ENCODE assay signal across 8 cellular contexts in genomic region chr2:73233154-73233931, GRCh38. TPM values are rescaled to one million over a fixed set of nuclear protein-coding genes. Genes with fewer than 3 reads are reported as not detected.
DNase-seq lines count a peak whose midpoint lies in the region; ATAC-seq and TF ChIP-seq lines count a peak whose summit lies in the region.

Gene PRADC1 (minus strand): TSS chr2:73233239. CDS start chr2:73233160, 79 bp downstream.

- H3K27me3 Mint-ChIP-seq in CD8-positive, alpha-beta T cell (ENCODE audit: low read depth), result no peaks in the 10 kb centered on the region

- POLR2A ChIA-PET in CD8-positive, alpha-beta T cell (lab: Charles Lee), result interaction anchor here (1.0 to 3.9 kb wide), 17 partner anchors 9 to 1420 kb away, joined by 3 to 25 read pairs (median 7); partner anchors contain the start of genes ALMS1, EGR4, FBXO41 and MOB1A

- H3K27me3 ChIP-seq in CD8-positive, alpha-beta T cell (ENCODE audit: insufficient read depth, low read length), result no peaks in the 10 kb centered on the region
- H3K27me3 ChIP-seq in lung (ENCODE audit: control insufficient read depth, insufficient read depth), result no peaks in the 10 kb centered on the region

- CTCF ChIA-PET in CD8-positive, alpha-beta T cell (lab: Charles Lee), result interaction anchor here (0.5 to 3.6 kb wide), 12 partner anchors 8 to 362 kb away, joined by 3 to 16 read pairs (median 4); no protein-coding TSS in a partner anchor

- ATAC-seq in CD8-positive, alpha-beta T cell, result peak; percentile 77
- ATAC-seq in GM19467 (IDR thresholded peaks at IDR 0.05; ENCODE audit: unreplicated experiment) (peak; percentile 88), lung (ENCODE audit: insufficient read depth, low FRiP score) (peak; percentile 94)

- H3K9me3 ChIP-seq in CD8-positive, alpha-beta T cell (ENCODE audit: low read length), result no peaks in the 10 kb centered on the region
- no peaks in the 10 kb centered on the region for H3K9me3 ChIP-seq in lung (ENCODE audit: control insufficient read depth in 2 of 2, insufficient read depth in 1 of 2, low read length in 1 of 2)

- DNase-seq in CD8-positive, alpha-beta T cell, result peak; percentile 85 to 95 (median 93)
- peak; percentile 93 for DNase-seq in HS-27A (ENCODE audit: low read depth)
- DNase-seq in NK-92 (lab: John Stamatoyannopoulos, UW; ENCODE audit: unreplicated experiment), result peak; percentile 76
- peak; percentile 93 for DNase-seq in activated CD8-positive, alpha-beta memory T cell treated with anti-CD3 and anti-CD28 coated beads for 24 hours
- DNase-seq in effector CD8-positive, alpha-beta T cell (lab: John Stamatoyannopoulos, UW), result peak; percentile 94
- DNase-seq in lung (ENCODE audit: low spot score), result peak; percentile 100
- DNase-seq in stimulated activated CD4-positive, alpha-beta T cell treated with anti-CD3 and anti-CD28 coated beads, TNF-alpha, amount 100 ng/mL, for 4 hours (ENCODE audit: low read depth in 3 of 3), result peak; percentile 75 to 89 (median 89)

- H3K4me3 ChIP-seq in CD8-positive, alpha-beta T cell (ENCODE audit: low read depth, low read length), result peak within 1 kb of the TSS; percentile 80
- H3K4me3 ChIP-seq in lung, result peak within 1 kb of the TSS; percentile 76

- no peaks in the 10 kb centered on the region for H3K36me3 ChIP-seq in CD8-positive, alpha-beta T cell (ENCODE audit: insufficient read depth, low read length)
- H3K36me3 ChIP-seq in lung (ENCODE audit: control insufficient read depth in 2 of 2, insufficient read depth in 2 of 2, low read length in 2 of 2), result peaks cover 0 to 8% of the 10 kb centered on the region in 2 donors

- H3K4me1 ChIP-seq in CD8-positive, alpha-beta T cell (ENCODE audit: insufficient read depth, low read length), result peaks cover 23% of the 10 kb centered on the region
- peaks cover 3 to 13% of the 10 kb centered on the region in 2 donors for H3K4me1 ChIP-seq in lung (ENCODE audit: control insufficient read depth in 2 of 2, insufficient read depth in 2 of 2, low read length in 2 of 2)

- H3K27ac ChIP-seq in CD8-positive, alpha-beta T cell (ENCODE audit: low read depth, low read length), result peak within 1 kb of the TSS; percentile 82
- peak within 1 kb of the TSS; percentile 84 to 94 for H3K27ac ChIP-seq in lung (ENCODE audit: low read depth in 1 of 2, low read length in 1 of 2)

- WGBS in lung, 2 donors, result 0% methylated on average over 65 to 67 of the region's 67 CpGs

- H3K4me1 Mint-ChIP-seq in CD8-positive, alpha-beta T cell (ENCODE audit: low read depth), result peaks cover 43% of the 10 kb centered on the region

- intact Hi-C loops in CD8-positive, alpha-beta T cell (cut with DNase I, micrococcal nuclease), result loop anchor here (1.0 to 10.0 kb wide), 12 partner anchors 19 to 1294 kb away; partner anchors contain the start of genes EGR4 (in 2 of the 2), AUP1 (in 1 of the 2), CCDC142 (in 1 of the 2) and DGUOK (in 1 of the 2)

- H3K27ac Mint-ChIP-seq in CD8-positive, alpha-beta T cell, result peak within 1 kb of the TSS; percentile 97

- peaks cover 32% of the 10 kb centered on the region for H3K36me3 Mint-ChIP-seq in CD8-positive, alpha-beta T cell

- no peaks in the 10 kb centered on the region for H3K9me3 Mint-ChIP-seq in CD8-positive, alpha-beta T cell

- H3K4me3 Mint-ChIP-seq in CD8-positive, alpha-beta T cell, result peak within 1 kb of the TSS; percentile 97

- no peak for TF ChIP-seq CTCF in CD8-positive, alpha-beta T cell (IDR thresholded peaks at IDR 0.05)
- TF ChIP-seq CTCF in lung (IDR thresholded peaks at IDR 0.05; ENCODE audit: control extremely low read depth, extremely low read depth), result no peak

RNA-seq across cellular contexts. Expression of gene PRADC1, which starts in this region (rescaled TPM):
- 1 to 10 TPM; 2.4 to 3.4 TPM for total RNA-seq in CD8-positive, alpha-beta T cell
- total RNA-seq in lung, result 10 to 100 TPM in 1 of 2 donors, 1 to 10 TPM in 1; 4.4 to 20.7 TPM
- 10 to 100 TPM; 18.7 to 18.8 TPM for polyA plus RNA-seq in lung

Comparison
In these comparisons a context has a peak if more than half of its experiments do, and no peak if none do; other contexts are left out.
1. Peak in every context shown above with its lines: DNase-seq, ATAC-seq, H3K4me3 ChIP-seq and H3K27ac ChIP-seq.